8 cellular contexts compared by ENCODE assay signal in the genomic region with DNA sequence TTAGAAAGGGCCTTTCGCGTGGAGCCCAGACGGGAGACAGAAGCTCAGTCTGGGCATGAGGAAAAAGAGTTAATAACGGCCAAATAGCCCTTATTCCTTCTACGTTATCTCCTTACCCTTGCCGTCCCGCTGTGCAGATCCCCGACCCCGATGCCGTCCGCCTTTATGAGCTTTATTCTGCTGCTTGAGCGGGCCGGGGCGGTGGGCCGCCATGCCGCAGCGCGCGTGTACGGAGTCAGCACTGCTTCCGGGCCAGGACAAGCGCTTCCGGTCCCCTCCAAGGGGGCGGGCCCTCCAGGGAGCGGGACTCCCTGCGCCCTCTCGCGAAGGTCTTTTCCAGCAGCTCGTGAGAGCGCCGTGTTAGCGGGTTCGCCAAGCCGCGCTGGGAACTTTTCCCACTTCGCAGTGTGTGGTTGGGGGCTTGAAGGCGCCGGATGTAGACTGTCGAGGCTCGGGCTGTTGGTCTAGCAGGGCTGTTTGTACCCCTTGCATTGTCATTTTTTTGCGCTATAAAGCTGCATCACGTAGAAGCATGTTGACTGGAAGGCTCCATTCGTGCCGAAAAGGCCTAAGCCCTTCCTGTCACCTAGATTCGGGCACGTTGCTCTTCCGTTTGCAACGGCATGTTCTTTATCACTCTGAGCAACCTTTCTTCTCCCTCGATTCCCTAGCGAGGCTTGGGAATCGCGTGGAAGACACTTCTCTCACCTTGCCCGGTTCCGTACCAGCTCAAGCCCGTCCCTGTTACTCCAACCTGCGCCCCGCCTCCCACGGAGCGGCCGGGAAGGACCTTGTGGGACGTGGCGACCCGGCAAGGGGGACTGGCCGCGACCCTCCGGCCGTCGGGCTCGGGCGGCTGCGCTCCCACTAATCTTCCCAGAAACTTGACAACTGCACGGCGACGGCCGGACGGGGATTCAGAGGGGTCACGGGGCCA. TPM values are rescaled to one million over a fixed set of nuclear protein-coding genes. Genes with fewer than 3 reads are reported as not detected.
DNase-seq lines count a peak whose midpoint lies in the region; ATAC-seq and TF ChIP-seq lines count a peak whose summit lies in the region.

TSR1 (minus strand) TSS at position 243 of the 937 bp plus-strand sequence; CDS start at position 213, 30 bp downstream.

- H3K4me1 ChIP-seq in adrenal gland (replicated peaks in 1 of 2) (peaks cover 12 to 13% of the 10 kb centered on the region in 2 donors), heart left ventricle (peaks cover 0 to 31% (median 17%) of the 10 kb centered on the region in 12 donors), upper lobe of right lung (peaks cover 18% of the 10 kb centered on the region)

- intact Hi-C loops in adrenal gland (cut with DNase I) (no loop called here), heart left ventricle (cut with DNase I) (no loop called here), posterior vena cava (cut with DNase I) (no loop called here), upper lobe of right lung (cut with DNase I) (no loop called here)

- DNase-seq in GM12864 (ENCODE audit: low read depth) (peak; percentile 61), NCI-H1105 (lab: John Stamatoyannopoulos, UW) (peak; percentile 72), T-cell (peak; percentile 79 to 93 (median 86)), adrenal gland (peak; percentile 90 to 95 (median 92)), heart left ventricle (peak; percentile 92 to 95 (median 93)), posterior vena cava (ENCODE audit: low spot score) (peak; percentile 98), upper lobe of right lung (peak; percentile 95)

- POLR2A ChIA-PET in T-cell (lab: Charles Lee), result interaction anchor here (0.6 to 1.0 kb wide), 2 partner anchors 55 to 77 kb away, joined by 3 read pairs; no protein-coding TSS in a partner anchor

- H3K9me3 ChIP-seq in adrenal gland (replicated peaks in 1 of 3) (no peaks in the 10 kb centered on the region), heart left ventricle (no peaks in the 10 kb centered on the region), upper lobe of right lung (no peaks in the 10 kb centered on the region)

- TF ChIP-seq CTCF in GM12864 (IDR thresholded peaks at IDR 0.05; ENCODE audit: low read depth, low read length, missing control alignments), result peak; percentile 24
- TF ChIP-seq CTCF in adrenal gland (IDR thresholded peaks at IDR 0.05), result no peak
- TF ChIP-seq CTCF in heart left ventricle (IDR thresholded peaks at IDR 0.05), result peak in 8 of 12 donors; percentile 14 to 57 (median 32)
- TF ChIP-seq CTCF in upper lobe of right lung (IDR thresholded peaks at IDR 0.05), result peak; percentile 24

- H3K4me3 Mint-ChIP-seq in T-cell, result peak within 1 kb of the TSS; percentile 99 to 100 (median 99)

- H3K9me3 Mint-ChIP-seq in T-cell, result no peaks in the 10 kb centered on the region

- CTCF ChIA-PET in T-cell (lab: Charles Lee), result interaction anchor here (0.8 to 1.7 kb wide), 6 partner anchors 12 to 247 kb away, joined by 3 to 11 read pairs (median 3); no protein-coding TSS in a partner anchor

- H3K36me3 ChIP-seq in adrenal gland (replicated peaks in 1 of 2) (peaks cover 0 to 38% of the 10 kb centered on the region in 2 donors), heart left ventricle (peaks cover 0 to 42% (median 38%) of the 10 kb centered on the region in 9 donors), upper lobe of right lung (peaks cover 42% of the 10 kb centered on the region)

- H3K27me3 ChIP-seq in adrenal gland (no peaks in the 10 kb centered on the region), heart left ventricle (no peaks in the 10 kb centered on the region), upper lobe of right lung (no peaks in the 10 kb centered on the region)

- ATAC-seq in HG02610 (IDR thresholded peaks at IDR 0.05; ENCODE audit: unreplicated experiment) (peak; percentile 79), T-cell (replicated peaks in 1 of 4) (peak; percentile 81 to 86 (median 84)), heart left ventricle (peak; percentile 95 to 99 (median 96)), upper lobe of right lung (peak; percentile 96)

- H3K27ac Mint-ChIP-seq in T-cell, result peak within 1 kb of the TSS; percentile 94 to 96

- TF ChIP-seq POLR2A in adrenal gland (IDR thresholded peaks at IDR 0.05) (peak; percentile 71 to 93), heart left ventricle (IDR thresholded peaks at IDR 0.05) (peak; percentile 39 to 88)

- H3K27me3 Mint-ChIP-seq in T-cell, result no peaks in the 10 kb centered on the region

- peaks cover 28 to 39% (median 31%) of the 10 kb centered on the region in 3 donors for H3K4me1 Mint-ChIP-seq in T-cell

- 0 to 2% (median 1%) methylated on average over 13 to 77 of the region's 77 CpGs for WGBS in adrenal gland, 4 donors
- 0 to 1% (median 1%) methylated on average over 26 to 77 of the region's 77 CpGs for WGBS in heart left ventricle, 4 donors

- H3K36me3 Mint-ChIP-seq in T-cell, result peaks cover 11% of the 10 kb centered on the region

- H3K4me3 ChIP-seq in GM12864 (ENCODE audit: low read depth, low read length) (peak within 1 kb of the TSS; percentile 91), adrenal gland (peak within 1 kb of the TSS; percentile 43 to 99 (median 74)), heart left ventricle (peak within 1 kb of the TSS; percentile 70 to 96 (median 88)), upper lobe of right lung (peak within 1 kb of the TSS; percentile 84)

- H3K27ac ChIP-seq in adrenal gland, result peak within 1 kb of the TSS; percentile 63 to 94 (median 86)
- H3K27ac ChIP-seq in heart left ventricle, result peak within 1 kb of the TSS; percentile 6 to 95 (median 82)
- peak within 1 kb of the TSS; percentile 59 for H3K27ac ChIP-seq in upper lobe of right lung

RNA-seq across cellular contexts. Expression of gene TSR1, which starts in this region (rescaled TPM):
- total RNA-seq in T-cell (10 to 100 TPM; 27.8 to 33.7 (median 28.8) TPM), adrenal gland (10 to 100 TPM; 19.7 to 74.6 (median 26.5) TPM), heart left ventricle (10 to 100 TPM; 19.4 to 35.8 (median 22.3) TPM), posterior vena cava (10 to 100 TPM; 20.8 to 24.0 TPM), upper lobe of right lung (17.7 TPM)
- polyA plus RNA-seq in adrenal gland (10 to 100 TPM; 12.7 to 29.7 (median 13.6) TPM), heart left ventricle (10 to 100 TPM; 12.0 to 26.4 TPM)

Comparison
In these comparisons a context has a peak if more than half of its experiments do, and no peak if none do; other contexts are left out.
1. Peak in every context shown above with its lines: DNase-seq, ATAC-seq, H3K4me3 ChIP-seq and H3K27ac ChIP-seq.
2. CTCF ChIP-seq: peak in GM12864 (single experiment), heart left ventricle (8 of 12) and upper lobe of right lung (single experiment); none in adrenal gland (0 of 6).